In genomic region chr2:158458617-158458920, GRCh38 we compare ENCODE assay signal across 9 cellular contexts. TPM values are rescaled to one million over a fixed set of nuclear protein-coding genes. Genes with fewer than 3 reads are reported as not detected.
DNase-seq lines count a peak whose midpoint lies in the region; FAIRE-seq and TF ChIP-seq lines count a peak whose summit lies in the region.
"Had no signal": no experiment of that assay in that cellular context is flagged by ENCODE, and none has a peak within 500 bp of the region (broad histone marks: within the 10 kb centered on the region; RNA-seq: fewer than 3 reads in every experiment).

No MANE protein-coding gene starts in this region.

- no peaks in the 10 kb centered on the region for H3F3A ChIP-seq in SU-DHL-6 (ENCODE audit: insufficient read depth)

- H4K20me1 ChIP-seq in SU-DHL-6 (ENCODE audit: low read depth, low read length): peaks cover 14% of the 10 kb centered on the region

- no peak for TF ChIP-seq CTCF in SU-DHL-6 (IDR thresholded peaks at IDR 0.05; ENCODE audit: insufficient read depth, low read length, poor library complexity, severe bottlenecking)
- no peak for TF ChIP-seq CTCF in fibroblast of the aortic adventitia (IDR thresholded peaks at IDR 0.05; ENCODE audit: insufficient read depth, low read length)
- no peak for TF ChIP-seq CTCF in sigmoid colon (IDR thresholded peaks at IDR 0.05)

- H3K9me2 ChIP-seq in SU-DHL-6 (replicated peaks; ENCODE audit: insufficient read depth, low read length): no peaks in the 10 kb centered on the region

- FAIRE-seq in GM19239 (lab: Jason Lieb, UNC): peak; percentile 26
- FAIRE-seq: TTC549 had no signal

- no peak for TF ChIP-seq EP300 in sigmoid colon (IDR thresholded peaks at IDR 0.05)

- DNase-seq in GM19239 (ENCODE audit: insufficient read length, low spot score) (no peak), fibroblast of the aortic adventitia (ENCODE audit: low read depth) (peak; percentile 38), sigmoid colon (no peak), AG08396 (ENCODE audit: low spot score) (no peak), HCEC 1CT (no peak), NOMO-1 treated with dmso at 0.1 percent for 144 hours (lab: John Stamatoyannopoulos, UW; ENCODE audit: unreplicated experiment) (no peak)
- DNase-seq in central memory CD4-positive, alpha-beta T cell: no peak

- no peak overlapping the region for H3K27ac ChIP-seq in SU-DHL-6 (ENCODE audit: low read depth, low read length)
- H3K27ac ChIP-seq in sigmoid colon: peak overlapping the region; percentile 80 to 97 (median 96)

- H3K4me1 ChIP-seq in sigmoid colon: peaks cover 0 to 14% (median 9%) of the 10 kb centered on the region in 4 donors

- peak overlapping the region; percentile 57 for H3K4me2 ChIP-seq in SU-DHL-6 (ENCODE audit: low read depth, low read length, poor library complexity, severe bottlenecking)

- H3K9ac ChIP-seq in SU-DHL-6 (ENCODE audit: low read length): no peak overlapping the region

- H3K27me3 ChIP-seq in SU-DHL-6 (ENCODE audit: low read length) (no peaks in the 10 kb centered on the region), sigmoid colon (no peaks in the 10 kb centered on the region)

- H3K36me3 ChIP-seq in SU-DHL-6 (ENCODE audit: low read length): no peaks in the 10 kb centered on the region
- H3K36me3 ChIP-seq in sigmoid colon: no peaks in the 10 kb centered on the region

- no peak overlapping the region for H3K4me3 ChIP-seq in SU-DHL-6 (ENCODE audit: insufficient read depth, low read length, poor library complexity, severe bottlenecking)
- peak overlapping the region; percentile 86 for H3K4me3 ChIP-seq in fibroblast of the aortic adventitia (ENCODE audit: low read depth, low read length)
- peak overlapping the region; percentile 60 to 99 (median 79) for H3K4me3 ChIP-seq in sigmoid colon

- H3K79me2 ChIP-seq in SU-DHL-6 (ENCODE audit: insufficient read depth, low read length): no peaks in the 10 kb centered on the region; the same call in 1 of the 2 replicates

- 39 to 58% methylated on average over 9 of the region's 9 CpGs for WGBS in sigmoid colon, 2 donors

- H3K9me3 ChIP-seq in SU-DHL-6 (ENCODE audit: insufficient read depth, low read length) (no peaks in the 10 kb centered on the region), sigmoid colon (no peaks in the 10 kb centered on the region)

- no peak overlapping the region for H2AFZ ChIP-seq in SU-DHL-6 (ENCODE audit: low read depth, low read length, severe bottlenecking)

- TF ChIP-seq POLR2A in sigmoid colon (IDR thresholded peaks at IDR 0.05): no peak

- intact Hi-C loops in sigmoid colon (cut with DNase I): loop anchor here (5.0 kb wide), 1 partner anchor 294 kb away; no protein-coding TSS in a partner anchor

RNA-seq across cellular contexts. Expression of gene PKP4, which starts 1.8 kb away (rescaled TPM):
- total RNA-seq in fibroblast of the aortic adventitia (ENCODE audit: low replicate concordance) (33.3 and 38.0 TPM in 2 replicates), sigmoid colon (10 to 100 TPM; 27.5 to 41.3 (median 32.3) TPM)
- polyA plus RNA-seq in sigmoid colon: 10 to 100 TPM; 14.4 to 22.1 (median 16.6) TPM

RNA-seq across cellular contexts. Expression of gene CCDC148, which starts 2.0 kb away (rescaled TPM):
- total RNA-seq in fibroblast of the aortic adventitia (ENCODE audit: low replicate concordance) (0.72 and 9.1 TPM in 2 replicates), sigmoid colon (under 1 TPM in 2 of 4 donors, not detected in 2; 0.36 to 0.83 TPM)
- polyA plus RNA-seq in sigmoid colon: under 1 TPM in 1 of 3 donors, not detected in 2; 0.23 TPM
